9 cellular contexts compared by ENCODE assay signal in the genomic region with DNA sequence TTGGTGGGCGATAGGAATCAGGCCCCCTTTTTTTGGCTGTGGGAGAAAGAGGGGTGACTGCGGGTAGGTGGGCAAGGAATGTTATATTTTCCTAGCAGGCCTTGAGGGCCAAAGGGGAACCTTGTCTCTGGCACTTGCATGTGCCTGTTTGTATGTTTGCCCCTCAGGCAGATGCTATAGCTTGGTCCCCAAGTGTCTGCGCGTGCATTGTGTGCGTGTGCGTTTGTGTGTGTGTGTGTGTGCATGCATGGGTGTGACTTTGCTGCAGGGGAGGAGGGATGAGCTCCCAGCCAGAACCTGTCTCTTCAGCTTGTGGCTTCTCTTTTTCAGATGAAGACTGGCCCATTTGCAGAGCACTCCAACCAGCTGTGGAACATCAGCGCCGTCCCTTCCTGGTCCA. TPM values are rescaled to one million over a fixed set of nuclear protein-coding genes. Genes with fewer than 3 reads are reported as not detected.
A peak's percentile ranks its signal among the peaks of the same experiment; 100 is the strongest.
DNase-seq lines count a peak whose midpoint lies in the region; ATAC-seq and TF ChIP-seq lines count a peak whose summit lies in the region.
"Had no signal": no experiment of that assay in that cellular context is flagged by ENCODE, and none has a peak within 500 bp of the region (broad histone marks: within the 10 kb centered on the region; RNA-seq: fewer than 3 reads in every experiment).

No MANE protein-coding gene starts in this region.

- no peaks in the 10 kb centered on the region for H3K36me3 ChIP-seq in aorta (ENCODE audit: control insufficient read depth in 1 of 2, insufficient read depth in 2 of 2, low read length in 1 of 2)

- peaks cover 0 to 6% of the 10 kb centered on the region in 2 donors for H3K4me1 ChIP-seq in aorta (ENCODE audit: control insufficient read depth in 1 of 2, insufficient read depth in 2 of 2, low read length in 2 of 2)

- no peaks in the 10 kb centered on the region for H3K9me3 Mint-ChIP-seq in stimulated activated naive CD8-positive, alpha-beta T cell treated with anti-CD3 and anti-CD28 coated beads, Interleukin-15, Interleukin-2, amounts not matched to agents 100 ng/mL and 50 ng/mL, for 24 hours
- no peaks in the 10 kb centered on the region for H3K9me3 Mint-ChIP-seq in chondrocyte (ENCODE audit: low read depth)
- no peaks in the 10 kb centered on the region for H3K9me3 Mint-ChIP-seq in naive B cell

- WGBS in aorta, 2 donors, result 38 to 42% methylated on average over 8 of the region's 8 CpGs

- H3K27me3 ChIP-seq in aorta (ENCODE audit: control insufficient read depth in 1 of 2, insufficient read depth in 2 of 2, low read length in 1 of 2), result no peaks in the 10 kb centered on the region

- H3K4me1 Mint-ChIP-seq in stimulated activated naive CD8-positive, alpha-beta T cell treated with anti-CD3 and anti-CD28 coated beads, Interleukin-15, Interleukin-2, amounts not matched to agents 100 ng/mL and 50 ng/mL, for 24 hours (ENCODE audit: low read depth), result peaks cover 47% of the 10 kb centered on the region
- H3K4me1 Mint-ChIP-seq in chondrocyte (ENCODE audit: low read depth) (peaks cover 94% of the 10 kb centered on the region), naive B cell (peaks cover 31 to 47% (median 44%) of the 10 kb centered on the region in 3 donors)

- peaks cover 21% of the 10 kb centered on the region for H3K36me3 Mint-ChIP-seq in stimulated activated naive CD8-positive, alpha-beta T cell treated with anti-CD3 and anti-CD28 coated beads, Interleukin-15, Interleukin-2, amounts not matched to agents 100 ng/mL and 50 ng/mL, for 24 hours (ENCODE audit: low read depth)
- H3K36me3 Mint-ChIP-seq in chondrocyte (ENCODE audit: low read depth) (peaks cover 8% of the 10 kb centered on the region), naive B cell (no peaks in the 10 kb centered on the region)

- no peak for ATAC-seq in stimulated activated naive CD8-positive, alpha-beta T cell treated with anti-CD3 and anti-CD28 coated beads, Interleukin-15, Interleukin-2, amounts not matched to agents 100 U/mL and 50 U/mL, for 24 hours
- ATAC-seq in naive B cell (ENCODE audit: low read depth in 2 of 2) (no peak), aorta (ENCODE audit: low FRiP score) (no peak), HG03521 (IDR thresholded peaks at IDR 0.05; ENCODE audit: unreplicated experiment) (no peak)

- H3K9me3 ChIP-seq in aorta (ENCODE audit: control insufficient read depth, low read length), result no peaks in the 10 kb centered on the region

- peak overlapping the region; percentile 21 for H3K27ac Mint-ChIP-seq in stimulated activated naive CD8-positive, alpha-beta T cell treated with anti-CD3 and anti-CD28 coated beads, Interleukin-15, Interleukin-2, amounts not matched to agents 100 ng/mL and 50 ng/mL, for 24 hours
- H3K27ac Mint-ChIP-seq in chondrocyte (ENCODE audit: unreplicated experiment) (peak overlapping the region; percentile 100), naive B cell (peak overlapping the region in 3 of 6 donors; percentile 59 to 97 (median 92))

- peak overlapping the region; percentile 99 to 100 for H3K27ac ChIP-seq in aorta (ENCODE audit: low read depth in 1 of 2, low read length in 2 of 2)

- intact Hi-C loops in aorta (cut with DNase I), result loop anchor here in 1 of 2 donors (2.0 to 5.0 kb wide), 2 partner anchors 33 to 355 kb away; no protein-coding TSS in a partner anchor

- peak overlapping the region; percentile 39 for H3K4me3 Mint-ChIP-seq in stimulated activated naive CD8-positive, alpha-beta T cell treated with anti-CD3 and anti-CD28 coated beads, Interleukin-15, Interleukin-2, amounts not matched to agents 100 ng/mL and 50 ng/mL, for 24 hours
- H3K4me3 Mint-ChIP-seq in chondrocyte (ENCODE audit: unreplicated experiment) (peak overlapping the region; percentile 16), naive B cell (peak overlapping the region in 7 of 8 donors; percentile 4 to 96 (median 32))

- no peaks in the 10 kb centered on the region for H3K27me3 Mint-ChIP-seq in stimulated activated naive CD8-positive, alpha-beta T cell treated with anti-CD3 and anti-CD28 coated beads, Interleukin-15, Interleukin-2, amounts not matched to agents 100 ng/mL and 50 ng/mL, for 24 hours
- no peaks in the 10 kb centered on the region for H3K27me3 Mint-ChIP-seq in chondrocyte (ENCODE audit: low read depth)
- no peaks in the 10 kb centered on the region for H3K27me3 Mint-ChIP-seq in naive B cell

- no peak for DNase-seq in stimulated activated naive CD8-positive, alpha-beta T cell treated with anti-CD3 and anti-CD28 coated beads, Interleukin-15, Interleukin-2, amounts not matched to agents 100 U/mL and 50 U/mL, for 24 hours
- DNase-seq in chondrocyte (ENCODE audit: low spot score), result no peak
- DNase-seq in naive B cell, result no peak
- DNase-seq in aorta, result no peak
- DNase-seq in midbrain (lab: John Stamatoyannopoulos, UW), result no peak
- no peak for DNase-seq in cerebellum (ENCODE audit: low spot score)

- no peak overlapping the region for H3K4me3 ChIP-seq in aorta (ENCODE audit: low read length in 2 of 2)

- no peak for TF ChIP-seq CTCF in chondrocyte (IDR thresholded peaks at IDR 0.05)

RNA-seq across cellular contexts. Expression of gene PTPA, which starts 30.9 kb away (rescaled TPM):
- total RNA-seq in chondrocyte, result 133 to 143 TPM (median 143 TPM) in 3 replicates
- polyA plus RNA-seq in naive B cell (ENCODE audit: low read depth in 6 of 6), result 10 to 100 TPM in 5 of 6 donors, 1 to 10 TPM in 1; 8.1 to 18.0 (median 13.5) TPM
- 100 to 1,000 TPM in 1 of 2 donors, 10 to 100 TPM in 1; 80.3 to 156 TPM for total RNA-seq in aorta
- 10 to 100 TPM; 60.6 to 73.2 TPM for polyA plus RNA-seq in aorta
- 42.3 TPM for total RNA-seq in cerebellum

RNA-seq across cellular contexts. Expression of gene CRAT, which starts 31.5 kb away (rescaled TPM):
- total RNA-seq in chondrocyte (43.9 to 49.0 TPM (median 45.2 TPM) in 3 replicates), aorta (10 to 100 TPM; 42.0 to 48.4 TPM), cerebellum (16.8 TPM)
- polyA plus RNA-seq in naive B cell (ENCODE audit: low read depth in 6 of 6) (10 to 100 TPM in 1 of 6 donors, 1 to 10 TPM in 5; 4.5 to 11.0 (median 7.5) TPM), aorta (10 to 100 TPM; 26.8 to 51.1 TPM)

RNA-seq across cellular contexts. Expression of gene IER5L, which starts 35.9 kb away (rescaled TPM):
- total RNA-seq in chondrocyte, result 37.2 to 56.5 TPM (median 38.6 TPM) in 3 replicates
- polyA plus RNA-seq in naive B cell (ENCODE audit: low read depth in 6 of 6), result under 1 TPM in 2 of 6 donors, not detected in 4; 0.09 TPM
- total RNA-seq in aorta, result 10 to 100 TPM; 28.3 to 66.9 TPM
- 10 to 100 TPM in 1 of 2 donors, 1 to 10 TPM in 1; 8.8 to 37.2 TPM for polyA plus RNA-seq in aorta
- 9.1 TPM for total RNA-seq in cerebellum
- total RNA-seq: Daoy had no signal
